ENCODE assay signal across 1 cellular context in the genomic region with DNA sequence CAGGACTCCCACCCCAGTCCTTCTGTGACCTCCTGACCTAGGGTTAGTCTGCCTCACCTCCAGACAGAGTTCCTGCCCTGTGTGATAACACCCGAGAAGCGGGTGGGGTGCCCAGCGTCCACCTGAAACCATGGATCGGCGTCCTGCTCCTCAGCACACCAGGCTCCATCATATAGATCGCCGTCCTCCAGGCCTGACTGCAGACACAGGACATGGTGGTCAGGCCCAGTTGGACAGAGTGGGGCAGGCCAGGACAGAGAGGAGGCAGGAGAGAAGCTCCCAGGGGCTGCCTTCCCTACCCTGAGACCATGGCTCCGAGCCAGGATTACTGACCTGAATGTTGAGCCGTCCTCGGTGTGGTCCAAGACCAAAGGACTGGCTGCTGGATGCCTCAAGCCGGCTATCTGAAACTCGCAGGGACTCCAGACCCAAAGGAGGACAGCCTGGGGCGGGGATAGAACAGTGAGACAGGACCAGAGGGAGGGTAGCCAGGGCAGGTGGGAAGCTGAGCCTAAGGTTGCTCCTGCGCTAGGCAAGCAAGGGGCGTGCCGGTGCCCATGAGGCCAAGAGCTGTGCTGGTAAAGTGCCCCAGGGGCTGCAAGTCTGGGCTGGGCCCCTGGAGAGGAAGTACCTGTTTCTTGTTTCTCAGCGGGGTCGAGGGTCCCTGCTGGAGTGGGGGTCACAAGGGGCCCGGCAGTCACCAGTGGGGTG.
TF ChIP-seq lines count a peak whose summit lies in the region.

No MANE protein-coding gene starts in this region.

TF ChIP-seq in GM23338, 12 proteins besides CTCF, POLR2A, EP300 and RAD21:
- TF ChIP-seq JUNB (IDR thresholded peaks at IDR 0.05; ENCODE audit: unreplicated experiment) (no peak), EZH2 (IDR thresholded peaks at IDR 0.05; ENCODE audit: low read depth, unreplicated experiment) (no peak), EZH2phosphoT487 (IDR thresholded peaks at IDR 0.05; ENCODE audit: unreplicated experiment) (no peak), POLR2AphosphoS5 (IDR thresholded peaks at IDR 0.05; ENCODE audit: low read depth) (no peak), STAT1 (IDR thresholded peaks at IDR 0.05; ENCODE audit: unreplicated experiment) (no peak), CREB1 (CRISPR knock-in tag; IDR thresholded peaks at IDR 0.05; ENCODE audit: low read depth) (no peak), NANOG (IDR thresholded peaks at IDR 0.05; ENCODE audit: borderline replicate concordance) (no peak), ZNF331 (CRISPR knock-in tag; IDR thresholded peaks at IDR 0.05; ENCODE audit: low read depth) (no peak), ZNF114 (CRISPR knock-in tag; IDR thresholded peaks at IDR 0.05) (no peak)
- TF ChIP-seq, protein P1, sequence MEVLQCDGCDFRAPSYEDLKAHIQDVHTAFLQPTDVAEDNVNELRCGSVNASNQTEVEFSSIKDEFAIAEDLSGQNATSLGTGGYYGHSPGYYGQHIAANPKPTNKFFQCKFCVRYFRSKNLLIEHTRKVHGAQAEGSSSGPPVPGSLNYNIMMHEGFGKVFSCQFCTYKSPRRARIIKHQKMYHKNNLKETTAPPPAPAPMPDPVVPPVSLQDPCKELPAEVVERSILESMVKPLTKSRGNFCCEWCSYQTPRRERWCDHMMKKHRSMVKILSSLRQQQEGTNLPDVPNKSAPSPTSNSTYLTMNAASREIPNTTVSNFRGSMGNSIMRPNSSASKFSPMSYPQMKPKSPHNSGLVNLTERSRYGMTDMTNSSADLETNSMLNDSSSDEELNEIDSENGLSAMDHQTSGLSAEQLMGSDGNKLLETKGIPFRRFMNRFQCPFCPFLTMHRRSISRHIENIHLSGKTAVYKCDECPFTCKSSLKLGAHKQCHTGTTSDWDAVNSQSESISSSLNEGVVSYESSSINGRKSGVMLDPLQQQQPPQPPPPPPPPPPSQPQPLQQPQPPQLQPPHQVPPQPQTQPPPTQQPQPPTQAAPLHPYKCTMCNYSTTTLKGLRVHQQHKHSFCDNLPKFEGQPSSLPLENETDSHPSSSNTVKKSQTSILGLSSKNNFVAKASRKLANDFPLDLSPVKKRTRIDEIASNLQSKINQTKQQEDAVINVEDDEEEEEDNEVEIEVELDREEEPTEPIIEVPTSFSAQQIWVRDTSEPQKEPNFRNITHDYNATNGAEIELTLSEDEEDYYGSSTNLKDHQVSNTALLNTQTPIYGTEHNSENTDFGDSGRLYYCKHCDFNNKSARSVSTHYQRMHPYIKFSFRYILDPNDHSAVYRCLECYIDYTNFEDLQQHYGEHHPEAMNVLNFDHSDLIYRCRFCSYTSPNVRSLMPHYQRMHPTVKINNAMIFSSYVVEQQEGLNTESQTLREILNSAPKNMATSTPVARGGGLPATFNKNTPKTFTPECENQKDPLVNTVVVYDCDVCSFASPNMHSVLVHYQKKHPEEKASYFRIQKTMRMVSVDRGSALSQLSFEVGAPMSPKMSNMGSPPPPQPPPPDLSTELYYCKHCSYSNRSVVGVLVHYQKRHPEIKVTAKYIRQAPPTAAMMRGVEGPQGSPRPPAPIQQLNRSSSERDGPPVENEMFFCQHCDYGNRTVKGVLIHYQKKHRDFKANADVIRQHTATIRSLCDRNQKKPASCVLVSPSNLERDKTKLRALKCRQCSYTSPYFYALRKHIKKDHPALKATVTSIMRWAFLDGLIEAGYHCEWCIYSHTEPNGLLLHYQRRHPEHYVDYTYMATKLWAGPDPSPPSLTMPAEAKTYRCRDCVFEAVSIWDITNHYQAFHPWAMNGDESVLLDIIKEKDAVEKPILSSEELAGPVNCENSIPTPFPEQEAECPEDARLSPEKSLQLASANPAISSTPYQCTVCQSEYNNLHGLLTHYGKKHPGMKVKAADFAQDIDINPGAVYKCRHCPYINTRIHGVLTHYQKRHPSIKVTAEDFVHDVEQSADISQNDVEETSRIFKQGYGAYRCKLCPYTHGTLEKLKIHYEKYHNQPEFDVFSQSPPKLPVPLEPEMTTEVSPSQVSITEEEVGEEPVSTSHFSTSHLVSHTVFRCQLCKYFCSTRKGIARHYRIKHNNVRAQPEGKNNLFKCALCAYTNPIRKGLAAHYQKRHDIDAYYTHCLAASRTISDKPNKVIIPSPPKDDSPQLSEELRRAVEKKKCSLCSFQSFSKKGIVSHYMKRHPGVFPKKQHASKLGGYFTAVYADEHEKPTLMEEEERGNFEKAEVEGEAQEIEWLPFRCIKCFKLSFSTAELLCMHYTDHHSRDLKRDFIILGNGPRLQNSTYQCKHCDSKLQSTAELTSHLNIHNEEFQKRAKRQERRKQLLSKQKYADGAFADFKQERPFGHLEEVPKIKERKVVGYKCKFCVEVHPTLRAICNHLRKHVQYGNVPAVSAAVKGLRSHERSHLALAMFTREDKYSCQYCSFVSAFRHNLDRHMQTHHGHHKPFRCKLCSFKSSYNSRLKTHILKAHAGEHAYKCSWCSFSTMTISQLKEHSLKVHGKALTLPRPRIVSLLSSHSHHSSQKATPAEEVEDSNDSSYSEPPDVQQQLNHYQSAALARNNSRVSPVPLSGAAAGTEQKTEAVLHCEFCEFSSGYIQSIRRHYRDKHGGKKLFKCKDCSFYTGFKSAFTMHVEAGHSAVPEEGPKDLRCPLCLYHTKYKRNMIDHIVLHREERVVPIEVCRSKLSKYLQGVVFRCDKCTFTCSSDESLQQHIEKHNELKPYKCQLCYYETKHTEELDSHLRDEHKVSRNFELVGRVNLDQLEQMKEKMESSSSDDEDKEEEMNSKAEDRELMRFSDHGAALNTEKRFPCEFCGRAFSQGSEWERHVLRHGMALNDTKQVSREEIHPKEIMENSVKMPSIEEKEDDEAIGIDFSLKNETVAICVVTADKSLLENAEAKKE (CRISPR knock-in tag; IDR thresholded peaks at IDR 0.05), result no peak
- TF ChIP-seq, protein P2, sequence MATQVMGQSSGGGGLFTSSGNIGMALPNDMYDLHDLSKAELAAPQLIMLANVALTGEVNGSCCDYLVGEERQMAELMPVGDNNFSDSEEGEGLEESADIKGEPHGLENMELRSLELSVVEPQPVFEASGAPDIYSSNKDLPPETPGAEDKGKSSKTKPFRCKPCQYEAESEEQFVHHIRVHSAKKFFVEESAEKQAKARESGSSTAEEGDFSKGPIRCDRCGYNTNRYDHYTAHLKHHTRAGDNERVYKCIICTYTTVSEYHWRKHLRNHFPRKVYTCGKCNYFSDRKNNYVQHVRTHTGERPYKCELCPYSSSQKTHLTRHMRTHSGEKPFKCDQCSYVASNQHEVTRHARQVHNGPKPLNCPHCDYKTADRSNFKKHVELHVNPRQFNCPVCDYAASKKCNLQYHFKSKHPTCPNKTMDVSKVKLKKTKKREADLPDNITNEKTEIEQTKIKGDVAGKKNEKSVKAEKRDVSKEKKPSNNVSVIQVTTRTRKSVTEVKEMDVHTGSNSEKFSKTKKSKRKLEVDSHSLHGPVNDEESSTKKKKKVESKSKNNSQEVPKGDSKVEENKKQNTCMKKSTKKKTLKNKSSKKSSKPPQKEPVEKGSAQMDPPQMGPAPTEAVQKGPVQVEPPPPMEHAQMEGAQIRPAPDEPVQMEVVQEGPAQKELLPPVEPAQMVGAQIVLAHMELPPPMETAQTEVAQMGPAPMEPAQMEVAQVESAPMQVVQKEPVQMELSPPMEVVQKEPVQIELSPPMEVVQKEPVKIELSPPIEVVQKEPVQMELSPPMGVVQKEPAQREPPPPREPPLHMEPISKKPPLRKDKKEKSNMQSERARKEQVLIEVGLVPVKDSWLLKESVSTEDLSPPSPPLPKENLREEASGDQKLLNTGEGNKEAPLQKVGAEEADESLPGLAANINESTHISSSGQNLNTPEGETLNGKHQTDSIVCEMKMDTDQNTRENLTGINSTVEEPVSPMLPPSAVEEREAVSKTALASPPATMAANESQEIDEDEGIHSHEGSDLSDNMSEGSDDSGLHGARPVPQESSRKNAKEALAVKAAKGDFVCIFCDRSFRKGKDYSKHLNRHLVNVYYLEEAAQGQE (IDR thresholded peaks at IDR 0.05; ENCODE audit: unreplicated experiment), result no peak
- TF ChIP-seq, protein P3, sequence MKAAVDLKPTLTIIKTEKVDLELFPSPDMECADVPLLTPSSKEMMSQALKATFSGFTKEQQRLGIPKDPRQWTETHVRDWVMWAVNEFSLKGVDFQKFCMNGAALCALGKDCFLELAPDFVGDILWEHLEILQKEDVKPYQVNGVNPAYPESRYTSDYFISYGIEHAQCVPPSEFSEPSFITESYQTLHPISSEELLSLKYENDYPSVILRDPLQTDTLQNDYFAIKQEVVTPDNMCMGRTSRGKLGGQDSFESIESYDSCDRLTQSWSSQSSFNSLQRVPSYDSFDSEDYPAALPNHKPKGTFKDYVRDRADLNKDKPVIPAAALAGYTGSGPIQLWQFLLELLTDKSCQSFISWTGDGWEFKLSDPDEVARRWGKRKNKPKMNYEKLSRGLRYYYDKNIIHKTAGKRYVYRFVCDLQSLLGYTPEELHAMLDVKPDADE (IDR thresholded peaks at IDR 0.05), result no peak
